8 cellular contexts compared by ENCODE assay signal in genomic region chr16:53099318-53100130, GRCh38. TPM values are rescaled to one million over a fixed set of nuclear protein-coding genes. Genes with fewer than 3 reads are reported as not detected.
DNase-seq lines count a peak whose midpoint lies in the region; ATAC-seq, FAIRE-seq and TF ChIP-seq lines count a peak whose summit lies in the region.

No MANE protein-coding gene starts in this region.

- H3K27ac ChIP-seq in H1 (ENCODE audit: low read depth, low read length) = peak overlapping the region; percentile 24; the same call in 1 of the 2 replicates

- peak overlapping the region; percentile 46 for H4K91ac ChIP-seq in H1 (replicated peaks; ENCODE audit: insufficient read length, low read length)

- peak overlapping the region; percentile 33 for H3K4me3 ChIP-seq in BJ (ENCODE audit: low read depth, low read length)
- H3K4me3 ChIP-seq in H1 (ENCODE audit: extremely low read depth in 1 of 4, insufficient read depth in 2 of 4, low read depth in 3 of 4, low read length in 4 of 4) = peak overlapping the region; percentile 31 to 64 (median 40)

- ATAC-seq in GM19372 (IDR thresholded peaks at IDR 0.05; ENCODE audit: low read depth, unreplicated experiment) (peak; percentile 43), HG03469 (IDR thresholded peaks at IDR 0.05; ENCODE audit: unreplicated experiment) (peak; percentile 27)

- no peak overlapping the region for H2BK15ac ChIP-seq in H1 (ENCODE audit: low read length)

- H2BK120ac ChIP-seq in H1 (replicated peaks; ENCODE audit: low read depth, low read length) = peak overlapping the region; percentile 74

- H3K23me2 ChIP-seq in H1 (ENCODE audit: low read depth, low read length) = 0 out of 2 replicates have a peak, but pooled peaks cover 4% of the 10 kb centered on the region

- peak overlapping the region; percentile 16; the same call in 1 of the 2 replicates for H2AK5ac ChIP-seq in H1 (ENCODE audit: low read depth, low read length)

- 6% methylated on average over 23 of the region's 26 CpGs; no CpG with 5 or more reads in 1 of the 2 experiments for whole genome bisulfite sequencing in H1 (ENCODE audit: extremely low coverage in 1 of 2, insufficient coverage in 1 of 2, insufficient read length in 1 of 2, insufficient replicate concordance in 2 of 2, low coverage in 1 of 2, low lambda C conversion rate in 2 of 2, missing lambda C conversion rate in 1 of 2), 2 experiments

- H3K9ac ChIP-seq in H1 (replicated peaks in 1 of 4; ENCODE audit: extremely low read depth in 1 of 4, low read depth in 3 of 4, low read length in 3 of 4) = peak overlapping the region in 3 of 4 experiments; percentile 6 to 39 (median 28); a peak in 6 of 7 replicates

- peak; percentile 70 for FAIRE-seq in H1 (lab: Jason Lieb, UNC)

- H4K5ac ChIP-seq in H1 (ENCODE audit: insufficient read length, low read depth, low read length) = peak overlapping the region; percentile 51

- peaks cover 0 to 16% of the 10 kb centered on the region in 2 experiments; a peak in 2 of 4 replicates for H3K79me2 ChIP-seq in H1 (ENCODE audit: control insufficient read depth in 1 of 2, insufficient read depth in 2 of 2, low read length in 2 of 2)

- peak overlapping the region; percentile 98 for H2BK12ac ChIP-seq in H1 (ENCODE audit: low read depth, low read length)

- peak overlapping the region; percentile 74; the same call in 1 of the 2 replicates for H3K18ac ChIP-seq in H1 (ENCODE audit: extremely low read depth, low read length)

- no peaks in the 10 kb centered on the region for H4K20me1 ChIP-seq in H1 (replicated peaks in 1 of 2; ENCODE audit: control insufficient read depth in 1 of 2, insufficient read depth in 2 of 2, low read length in 2 of 2)

- peak; percentile 49 for DNase-seq in BJ (ENCODE audit: low read depth)
- peak; percentile 97 for DNase-seq in NCI-H69 (lab: John Stamatoyannopoulos, UW)
- DNase-seq in activated CD8-positive, alpha-beta memory T cell treated with anti-CD3 and anti-CD28 coated beads for 1 hour (ENCODE audit: extremely low read depth in 1 of 2, low read depth in 1 of 2) = peak; percentile 8 to 21
- DNase-seq in H1 (ENCODE audit: low read depth in 1 of 2, low spot score in 2 of 2) = peak; percentile 88 to 93
- peak; percentile 94 for DNase-seq in medulla oblongata (ENCODE audit: extremely low spot score)
- peak; percentile 20 to 36 (median 23) for DNase-seq in stimulated activated CD4-positive, alpha-beta T cell treated with anti-CD3 and anti-CD28 coated beads, TNF-alpha, amount 100 ng/mL, for 48 hours (ENCODE audit: low read depth in 3 of 3)

- CTCF ChIA-PET in BJ (lab: Yijun Ruan, JAX) = interaction anchor here (1.0 to 3.2 kb wide), 3 partner anchors 13 to 108 kb away, joined by 3 to 16 read pairs (median 7); partner anchors contain the start of gene CHD9
- CTCF ChIA-PET in H1 (lab: Charles Lee; ENCODE audit: partially characterized antibody) = interaction anchor here (0.9 to 2.4 kb wide), 9 partner anchors 11 to 118 kb away, joined by 3 to 12 read pairs (median 5); partner anchors contain the start of gene CHD9

- no peak overlapping the region for H3K23ac ChIP-seq in H1 (ENCODE audit: insufficient read length)

- TF ChIP-seq RAD21 in H1 (IDR thresholded peaks at IDR 0.05 in 1 of 2, conservative IDR thresholded peaks at IDR 0.05 in 1 of 2; ENCODE audit: low read depth in 2 of 2, low read length in 2 of 2) = no peak; a peak in 1 of 4 replicates

- H3K4ac ChIP-seq in H1 (replicated peaks; ENCODE audit: insufficient read length, low read depth, low read length) = peak overlapping the region; percentile 74

- H3K27me3 ChIP-seq in BJ (ENCODE audit: control insufficient read depth, insufficient read depth, low read length) (no peaks in the 10 kb centered on the region), H1 (replicated peaks in 1 of 4; ENCODE audit: control insufficient read depth in 3 of 4, extremely low read depth in 1 of 4, insufficient read depth in 3 of 4, low read length in 3 of 4) (no peaks in the 10 kb centered on the region)

- H3K56ac ChIP-seq in H1 (replicated peaks; ENCODE audit: insufficient read length, low read depth, low read length) = peak overlapping the region; percentile 74

- 0 out of 2 replicates have a peak overlapping the region, but pooled peaks have one; percentile 97 for H2BK20ac ChIP-seq in H1 (ENCODE audit: low read length)

- no peak for TF ChIP-seq CTCF in BJ (IDR thresholded peaks at IDR 0.05; ENCODE audit: insufficient read depth, low read depth, low read length)
- TF ChIP-seq CTCF in H1 (IDR thresholded peaks at IDR 0.05; ENCODE audit: control extremely low read depth in 1 of 3, insufficient read depth in 1 of 3, low read depth in 1 of 3, low read length in 3 of 3) = no peak

- H3K9me3 ChIP-seq in H1 (ENCODE audit: insufficient read depth in 2 of 2, low read depth in 1 of 2, low read length in 1 of 2) = no peaks in the 10 kb centered on the region

- peaks cover 5 to 12% (median 9%) of the 10 kb centered on the region in 4 experiments for H3K4me1 ChIP-seq in H1 (replicated peaks in 1 of 4; ENCODE audit: control insufficient read depth in 3 of 4, insufficient read depth in 4 of 4, low read length in 3 of 4)

- H3K36me3 ChIP-seq in BJ (ENCODE audit: control insufficient read depth, insufficient read depth, low read length) (no peaks in the 10 kb centered on the region), H1 (ENCODE audit: control insufficient read depth in 2 of 4, insufficient read depth in 4 of 4, low read length in 3 of 4) (no peaks in the 10 kb centered on the region)

- TF ChIP-seq EP300 in H1 (IDR thresholded peaks at IDR 0.05; ENCODE audit: borderline replicate concordance in 1 of 2, low read depth in 2 of 2, low read length in 2 of 2) = 0 out of 3 replicates have a peak, but pooled peaks of 1 of the 2 experiments have one; percentile 41

- peak overlapping the region; percentile 88 for H4K8ac ChIP-seq in H1 (ENCODE audit: extremely low read depth, insufficient read depth, low read length)

- H3K79me1 ChIP-seq in H1 (ENCODE audit: low read depth, low read length) = no peaks in the 10 kb centered on the region

- no peak; a peak in 1 of 3 replicates for TF ChIP-seq POLR2A in H1 (IDR thresholded peaks at IDR 0.05; ENCODE audit: control extremely low read depth in 1 of 2, low read depth in 2 of 2, low read length in 2 of 2)

- H3K4me2 ChIP-seq in H1 (ENCODE audit: insufficient read depth in 1 of 2, low read depth in 2 of 2, low read length in 2 of 2) = peak overlapping the region; percentile 70 to 79

- H3K14ac ChIP-seq in H1 (ENCODE audit: insufficient read length) = no peak overlapping the region

- H2AFZ ChIP-seq in H1 (ENCODE audit: low read length) = no peak overlapping the region

- POLR2A ChIA-PET in BJ (lab: Charles Lee) = interaction anchor here (0.6 kb wide), 1 partner anchor 71 kb away, joined by 8 read pairs; no protein-coding TSS in a partner anchor
- POLR2A ChIA-PET in H1 (lab: Charles Lee; ENCODE audit: partially characterized antibody) = interaction anchor here (0.6 to 3.4 kb wide), 13 partner anchors 8 to 109 kb away, joined by 3 to 15 read pairs (median 4); partner anchors contain the start of gene CHD9

- peak overlapping the region; percentile 95 for H2BK5ac ChIP-seq in H1 (ENCODE audit: low read depth, low read length)

TF ChIP-seq in H1, 55 proteins besides CTCF, POLR2A, EP300 and RAD21 (continues in another document):
- TF ChIP-seq TEAD4 (IDR thresholded peaks at IDR 0.05; ENCODE audit: low read depth, low read length) (no peak), RFX5 (IDR thresholded peaks at IDR 0.05; ENCODE audit: borderline replicate concordance, low read depth, low read length) (no peak), BCL11A (IDR thresholded peaks at IDR 0.05; ENCODE audit: low read depth in 2 of 2, low read length in 2 of 2) (no peak), CHD1 (IDR thresholded peaks at IDR 0.05; ENCODE audit: low read depth, low read length) (no peak), SIX5 (IDR thresholded peaks at IDR 0.05; ENCODE audit: low read depth, low read length) (no peak), FOSL1 (IDR thresholded peaks at IDR 0.05; ENCODE audit: insufficient read depth, low read depth, low read length) (no peak), POU5F1 (IDR thresholded peaks at IDR 0.05; ENCODE audit: low read depth, low read length) (no peak), KDM1A (IDR thresholded peaks at IDR 0.05; ENCODE audit: borderline replicate concordance, low read length) (peak; percentile 12; the same call in 1 of the 2 replicates), GABPA (IDR thresholded peaks at IDR 0.05; ENCODE audit: borderline replicate concordance, insufficient read depth, low read length) (no peak), GTF2F1 (IDR thresholded peaks at IDR 0.05; ENCODE audit: borderline replicate concordance, low read depth, low read length) (peak; percentile 48; the same call in 1 of the 2 replicates), NRF1 (IDR thresholded peaks at IDR 0.05; ENCODE audit: low read depth, low read length) (no peak), KDM4A (IDR thresholded peaks at IDR 0.05; ENCODE audit: low read depth, low read length, severe bottlenecking) (no peak), TBP (IDR thresholded peaks at IDR 0.05; ENCODE audit: low read depth, low read length) (0 out of 2 replicates have a peak, but pooled peaks have one; percentile 33)

RNA-seq across cellular contexts. Expression of gene CHD9, which starts 44.7 kb away (rescaled TPM):
- polyA plus RNA-seq in BJ (2011; rRNA removed) = 13.1 and 30.0 TPM in 2 replicates
- 31.5 and 37.6 TPM in 2 replicates for polyA minus RNA-seq in BJ (2011; rRNA and poly(A)+ RNA removed)
- total RNA-seq in H1 (2021; fragmentation: NEBNext Ultra II Directional; extraction: Animal tissue kit (Norgen Biotek cat#: 25700)) = 27.5 and 32.4 TPM in 2 replicates
- polyA plus RNA-seq in H1 (2011; rRNA removed) = 5.9 and 9.9 TPM in 2 replicates
- 12.8 TPM for polyA plus RNA-seq in H1 (2011; cell fraction: cytosol; rRNA removed)
- 8.5 TPM for polyA plus RNA-seq in H1 (2011; cell fraction: nucleus; rRNA removed)
- polyA plus RNA-seq in H1 (2012, experiment 1 of 2) = 12.2 to 24.6 TPM (median 15.0 TPM) in 4 replicates
- polyA plus RNA-seq in H1 (2012, experiment 2 of 2) = 1.4 TPM
- 28.1 TPM for polyA plus RNA-seq in H1 (2013, experiment 1 of 2)
- polyA plus RNA-seq in H1 (2013, experiment 2 of 2) = 26.4 TPM
- 73.8 and 104 TPM in 2 replicates for polyA minus RNA-seq in H1 (2011; rRNA and poly(A)+ RNA removed)
- 29.0 TPM for polyA minus RNA-seq in H1 (2011; cell fraction: cytosol; rRNA and poly(A)+ RNA removed)
- 131 TPM for polyA minus RNA-seq in H1 (2011; cell fraction: nucleus; rRNA and poly(A)+ RNA removed)

RNA-seq across cellular contexts. Expression of gene CHD9NB, which starts 46.8 kb away (rescaled TPM):
- 0.71 and 0.78 TPM in 2 replicates for polyA plus RNA-seq in BJ (2011; rRNA removed)
- 3.0 and 4.3 TPM in 2 replicates for polyA minus RNA-seq in BJ (2011; rRNA and poly(A)+ RNA removed)
- total RNA-seq in H1 (2021; fragmentation: NEBNext Ultra II Directional; extraction: Animal tissue kit (Norgen Biotek cat#: 25700)) = 3.8 and 4.5 TPM in 2 replicates
- 5.3 and 5.9 TPM in 2 replicates for polyA plus RNA-seq in H1 (2011; rRNA removed)
- 10.1 TPM for polyA plus RNA-seq in H1 (2011; cell fraction: cytosol; rRNA removed)
- 8.1 TPM for polyA plus RNA-seq in H1 (2011; cell fraction: nucleus; rRNA removed)
- 6.7 to 11.2 TPM (median 9.3 TPM) in 4 replicates for polyA plus RNA-seq in H1 (2012, experiment 1 of 2)
- polyA plus RNA-seq in H1 (2012, experiment 2 of 2) = 6.5 TPM
- polyA plus RNA-seq in H1 (2013, experiment 1 of 2) = 3.1 TPM
- polyA plus RNA-seq in H1 (2013, experiment 2 of 2) = 2.5 TPM
- 9.4 and 12.5 TPM in 2 replicates for polyA minus RNA-seq in H1 (2011; rRNA and poly(A)+ RNA removed)
- polyA minus RNA-seq in H1 (2011; cell fraction: cytosol; rRNA and poly(A)+ RNA removed) = 5.3 TPM
- polyA minus RNA-seq in H1 (2011; cell fraction: nucleus; rRNA and poly(A)+ RNA removed) = 29.4 TPM

Comparison
In these comparisons a context has a peak if more than half of its experiments do, and no peak if none do; other contexts are left out.
1. Peak in every context shown above with its lines: DNase-seq, ATAC-seq, H3K4me3 ChIP-seq and H3K27ac ChIP-seq.
2. DNase-seq: peak in every context shown above with its lines; median percentile 97 in NCI-H69; 94 in medulla oblongata; 90 in H1; 49 in BJ; 23 in stimulated activated CD4-positive, alpha-beta T cell treated with anti-CD3 and anti-CD28 coated beads, TNF-alpha, amount 100 ng/mL, for 48 hours; 14 in activated CD8-positive, alpha-beta memory T cell treated with anti-CD3 and anti-CD28 coated beads for 1 hour.